8 cellular contexts compared by ENCODE assay signal in the genomic region with DNA sequence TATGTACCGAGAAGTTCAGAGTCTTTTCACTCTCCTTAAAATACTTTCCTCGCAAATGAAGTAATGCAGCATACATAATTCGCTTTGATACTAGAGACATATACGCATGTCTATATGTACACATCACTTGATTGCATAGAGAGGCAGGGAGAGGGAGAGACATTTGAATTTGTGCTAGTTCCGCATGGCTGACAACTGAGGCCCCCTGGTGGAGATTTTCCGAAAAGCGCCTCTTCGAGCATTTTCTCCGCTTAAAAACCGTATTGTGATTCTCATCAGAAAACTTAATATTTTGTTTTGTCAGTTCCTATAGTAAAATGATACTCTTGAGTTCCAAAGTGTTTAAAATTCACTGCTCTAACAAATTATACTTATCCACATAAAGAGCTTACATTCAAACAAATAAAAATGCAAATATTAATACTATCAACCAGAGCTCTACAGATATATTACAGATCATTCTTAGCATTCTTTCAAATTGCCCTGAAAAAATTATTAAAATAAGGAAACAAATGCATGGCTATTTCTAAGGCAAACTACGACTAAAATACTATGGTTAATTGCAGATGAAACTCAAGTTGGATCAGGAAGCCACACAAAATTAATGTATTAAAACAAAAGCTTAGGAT. TPM values are rescaled to one million over a fixed set of nuclear protein-coding genes. Genes with fewer than 3 reads are reported as not detected.
DNase-seq lines count a peak whose midpoint lies in the region; ATAC-seq, FAIRE-seq and TF ChIP-seq lines count a peak whose summit lies in the region.

No MANE protein-coding gene starts in this region.

- CTCF ChIA-PET in Calu3 (lab: Charles Lee): interaction anchor here (1.0 to 1.4 kb wide), 2 partner anchors 12 to 13 kb away, joined by 3 to 8 read pairs; no protein-coding TSS in a partner anchor

- 6% methylated on average over 11 of the region's 11 CpGs for WGBS in right cardiac atrium
- WGBS in small intestine, 3 donors: 5 to 11% (median 10%) methylated on average over 11 of the region's 11 CpGs

- no peaks in the 10 kb centered on the region for H3K4me1 ChIP-seq in right cardiac atrium (ENCODE audit: control insufficient read depth, insufficient read depth, low read length)
- no peaks in the 10 kb centered on the region for H3K4me1 ChIP-seq in small intestine (ENCODE audit: control insufficient read depth in 2 of 2, insufficient read depth in 1 of 2, low read depth in 1 of 2, low read length in 1 of 2)

- H3K27me3 Mint-ChIP-seq in Calu3 (ENCODE audit: unreplicated experiment): no peaks in the 10 kb centered on the region

- H3K27me3 ChIP-seq in right cardiac atrium (ENCODE audit: control insufficient read depth, insufficient read depth): no peaks in the 10 kb centered on the region
- H3K27me3 ChIP-seq in small intestine (ENCODE audit: control insufficient read depth in 2 of 2, insufficient read depth in 2 of 2, low read length in 2 of 2): no peaks in the 10 kb centered on the region

- H3K9me3 ChIP-seq in right cardiac atrium (ENCODE audit: control insufficient read depth, low read length): no peaks in the 10 kb centered on the region
- H3K9me3 ChIP-seq in small intestine (ENCODE audit: control insufficient read depth, low read depth): no peaks in the 10 kb centered on the region

- H3K9me3 Mint-ChIP-seq in Calu3 (ENCODE audit: low read depth, unreplicated experiment): no peaks in the 10 kb centered on the region

- H3K27ac Mint-ChIP-seq in Calu3 (ENCODE audit: unreplicated experiment): no peak overlapping the region

- H3K4me1 Mint-ChIP-seq in Calu3 (ENCODE audit: low read depth, unreplicated experiment): peaks cover 9% of the 10 kb centered on the region

- peak; percentile 63 for DNase-seq in Calu3
- peak; percentile 78 to 88 for DNase-seq in Kasumi-1 (lab: John Stamatoyannopoulos, UW)
- peak; percentile 33 for DNase-seq in SW480 (ENCODE audit: low spot score)
- peak; percentile 47 for DNase-seq in amniotic epithelial cell (ENCODE audit: low read depth)
- peak in 2 of 3 donors; percentile 70 to 72 for DNase-seq in right cardiac atrium
- DNase-seq in small intestine: peak; percentile 56

- no peak for FAIRE-seq in small intestine (lab: Jason Lieb, UNC)

- H3K36me3 Mint-ChIP-seq in Calu3 (ENCODE audit: insufficient read depth, unreplicated experiment): no peaks in the 10 kb centered on the region

- no peaks in the 10 kb centered on the region for H3K36me3 ChIP-seq in small intestine (ENCODE audit: control insufficient read depth in 2 of 2, insufficient read depth in 2 of 2, low read length in 2 of 2)

- H3K4me3 ChIP-seq in right cardiac atrium (ENCODE audit: low read length) (peak overlapping the region; percentile 0), small intestine (ENCODE audit: low read depth in 1 of 2, low read length in 2 of 2) (no peak overlapping the region)

- H3K4me3 Mint-ChIP-seq in Calu3 (ENCODE audit: low read depth, unreplicated experiment): no peak overlapping the region

- H3K27ac ChIP-seq in right cardiac atrium (ENCODE audit: low read length): no peak overlapping the region
- no peak overlapping the region for H3K27ac ChIP-seq in small intestine (ENCODE audit: low read depth in 1 of 2, low read length in 1 of 2)

- no TSS peak for BruUV-seq in Calu3 (replicated peaks; lab: Mats Ljungman, UMichigan)

- intact Hi-C loops in Calu3 (cut with micrococcal nuclease; ENCODE audit: unreplicated experiment): no loop called here
- intact Hi-C loops in right cardiac atrium (cut with DNase I): loop anchor here in 1 of 4 donors (10.0 kb wide), 1 partner anchor 1145 kb away; a partner anchor contains a TSS

- ATAC-seq in right cardiac atrium (peak in 1 of 2 donors; percentile 52), HG03045 (IDR thresholded peaks at IDR 0.05; ENCODE audit: unreplicated experiment) (no peak), GM21528 (IDR thresholded peaks at IDR 0.05; ENCODE audit: low FRiP score, unreplicated experiment) (no peak)

- no peak for TF ChIP-seq CTCF in Calu3 (IDR thresholded peaks at IDR 0.05; ENCODE audit: unreplicated experiment)

RNA-seq across cellular contexts. Expression of a gene that starts 0.6 kb away (rescaled TPM):
- 0.73 TPM in 2 replicates for total RNA-seq in Calu3 (2022)
- 1 to 10 TPM; 1.9 to 3.7 (median 2.5) TPM for total RNA-seq in right cardiac atrium
- polyA plus RNA-seq in right cardiac atrium: 1.3 TPM
- under 1 TPM; under 0.01 to 0.37 (median 0.27) TPM for polyA plus RNA-seq in small intestine

RNA-seq across cellular contexts. Expression of a gene that starts 15.1 kb away (rescaled TPM):
- total RNA-seq in Calu3 (2022) (36.9 and 41.4 TPM in 2 replicates), right cardiac atrium (10 to 100 TPM; 34.7 to 49.3 (median 43.6) TPM)
- polyA plus RNA-seq in right cardiac atrium (44.1 TPM), small intestine (10 to 100 TPM; 35.1 to 52.2 (median 45.4) TPM)

Comparison
In these comparisons a context has a peak if more than half of its experiments do, and no peak if none do; other contexts are left out.
1. DNase-seq: peak in every context shown above with its lines; median percentile 83 in Kasumi-1; 71 in right cardiac atrium; 63 in Calu3; 56 in small intestine; 47 in amniotic epithelial cell; 33 in SW480.